5 cellular contexts compared by ENCODE assay signal in genomic region chr22:22209080-22209640, GRCh38. TPM values are rescaled to one million over a fixed set of nuclear protein-coding genes. Genes with fewer than 3 reads are reported as not detected.
"Had no signal": no experiment of that assay in that cellular context is flagged by ENCODE, and none has a peak within 500 bp of the region (broad histone marks: within the 10 kb centered on the region; RNA-seq: fewer than 3 reads in every experiment).

No MANE protein-coding gene starts in this region.

RNA-seq across cellular contexts. Expression of gene VPREB1, which starts 35.4 kb away (rescaled TPM):
- total RNA-seq: ascending aorta, body of pancreas, bronchial epithelial cell, PC-3, SJSA1 had no signal
